Comparison of ENCODE assay signal across 26 cellular contexts in the genomic region with DNA sequence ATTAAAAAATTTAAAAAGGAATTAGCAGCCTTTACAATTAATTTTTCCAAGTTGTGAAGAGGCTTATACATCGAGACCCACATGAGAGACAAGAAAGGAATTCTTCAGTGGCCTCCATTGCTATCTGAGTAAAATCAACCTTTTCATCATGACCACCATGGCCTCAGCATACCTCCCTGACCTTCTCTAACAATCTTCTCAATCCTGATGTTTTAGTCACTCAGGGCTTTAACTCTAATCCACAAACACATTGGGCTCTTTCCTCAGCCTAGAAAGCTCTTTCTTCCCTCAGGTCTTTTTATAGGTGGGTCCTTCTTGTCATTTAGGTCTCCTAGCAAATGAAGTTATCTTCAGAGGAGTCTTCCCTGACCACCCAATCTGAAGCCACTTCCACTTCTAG. TPM values are rescaled to one million over a fixed set of nuclear protein-coding genes. Genes with fewer than 3 reads are reported as not detected.
DNase-seq lines count a peak whose midpoint lies in the region; ATAC-seq, FAIRE-seq and TF ChIP-seq lines count a peak whose summit lies in the region.
"Had no signal": no experiment of that assay in that cellular context is flagged by ENCODE, and none has a peak within 500 bp of the region (broad histone marks: within the 10 kb centered on the region; RNA-seq: fewer than 3 reads in every experiment).

No MANE protein-coding gene starts in this region.

- H3K4me3 ChIP-seq in GM12878 (no peak overlapping the region), gastrocnemius medialis (no peak overlapping the region)
- H3K4me3 ChIP-seq: adrenal gland, cardiac muscle cell, hepatocyte, MG63, Peyer's patch, upper lobe of left lung had no signal

- H3K27ac ChIP-seq in GM12878 (ENCODE audit: control insufficient read depth, insufficient read depth) (no peak overlapping the region), gastrocnemius medialis (peak overlapping the region; percentile 84 to 85 (median 84))
- H3K27ac ChIP-seq: adrenal gland, C4-2B, cardiac muscle cell, hepatocyte, neutrophil, Peyer's patch, VCaP had no signal

- RAD21 ChIA-PET in GM12878 (lab: Charles Lee; ENCODE audit: unreplicated experiment): interaction anchor here (0.6 to 1.1 kb wide), 4 partner anchors 14 to 65 kb away, joined by 3 read pairs; partner anchors contain the start of gene SPOP

- H3K9me3 ChIP-seq in GM12878 (replicated peaks; ENCODE audit: control insufficient read depth, insufficient read depth, low read length) (no peaks in the 10 kb centered on the region), gastrocnemius medialis (no peaks in the 10 kb centered on the region)
- H3K9me3 ChIP-seq: adrenal gland, MG63, neutrophil, Peyer's patch, upper lobe of left lung had no signal

- no peak for TF ChIP-seq RAD21 in GM12878 (IDR thresholded peaks at IDR 0.05; ENCODE audit: insufficient read depth, low read depth, low read length)

- TF ChIP-seq CTCF in GM12878 (IDR thresholded peaks at IDR 0.05 in 2 of 3, conservative IDR thresholded peaks at IDR 0.05 in 1 of 3; ENCODE audit: control insufficient read depth in 2 of 3, extremely low read depth in 1 of 3, insufficient read depth in 1 of 3, low read depth in 3 of 3, low read length in 3 of 3) (no peak), gastrocnemius medialis (IDR thresholded peaks at IDR 0.05 in 4 of 5, conservative IDR thresholded peaks at IDR 0.05 in 1 of 5) (no peak)

- H3K9ac ChIP-seq in GM12878 (ENCODE audit: control insufficient read depth, insufficient read depth, low read length): no peak overlapping the region

- DNase-seq in AG08395 (ENCODE audit: low spot score) (peak; percentile 12), ELR (ENCODE audit: low read depth) (peak; percentile 35), GM12878 (ENCODE audit: low read depth, low spot score) (no peak), gastrocnemius medialis (no peak), NCI-H2171 treated with DMSO at 0.1 percent for 48 hours (lab: John Stamatoyannopoulos, UW) (no peak), NCI-H524 treated with DMSO at 0.1 percent for 48 hours (lab: John Stamatoyannopoulos, UW) (no peak)
- DNase-seq: activated CD4-positive, alpha-beta T cell treated with anti-CD3 and anti-CD28 coated beads, Interleukin-2, amount 50 U/mL, for 1 hour; activated effector memory CD4-positive, alpha-beta T cell treated with Interleukin-2 at 50 U/mL for 16 hours; adrenal gland; HCEC 1CT; MG63; NCI-H1417 treated with DMSO at 0.1 percent for 48 hours; NCI-H2107; NCI-H510A treated with DMSO at 0.1 percent for 48 hours; NK-92 treated with Interleukin-12 subunit alpha and Interleukin-12 subunit beta, amount 100 ng/mL, for 24 hours; Peyer's patch; stimulated activated naive CD8-positive, alpha-beta T cell treated with anti-CD3 and anti-CD28 coated beads, Interleukin-15, amount 100 ng/mL, for 72 hours; upper lobe of left lung had no signal

- H4K20me1 ChIP-seq in GM12878 (ENCODE audit: control insufficient read depth, insufficient read depth): no peaks in the 10 kb centered on the region

- TF ChIP-seq EP300 in GM12878 (IDR thresholded peaks at IDR 0.05; ENCODE audit: borderline replicate concordance in 1 of 2, control insufficient read depth in 1 of 2, low read depth in 2 of 2, low read length in 2 of 2): no peak

- no peak overlapping the region for H3K4me2 ChIP-seq in GM12878 (ENCODE audit: control insufficient read depth, insufficient read depth)
- H3K4me2 ChIP-seq: hepatocyte had no signal

- WGBS in GM12878 (ENCODE audit: insufficient coverage, insufficient replicate concordance, low lambda C conversion rate, missing lambda C conversion rate): 100% methylated on average over 1 of the region's 1 CpG

- TF ChIP-seq POLR2A in GM12878 (IDR thresholded peaks at IDR 0.05; ENCODE audit: low read depth, low read length) (no peak), gastrocnemius medialis (IDR thresholded peaks at IDR 0.05) (no peak)

- ATAC-seq in GM12878: no peak
- no peak for ATAC-seq in gastrocnemius medialis
- no peak for ATAC-seq in HG02623 (IDR thresholded peaks at IDR 0.05; ENCODE audit: unreplicated experiment)
- ATAC-seq: stimulated activated naive CD8-positive, alpha-beta T cell treated with anti-CD3 and anti-CD28 coated beads, Interleukin-15, amount 100 ng/mL, for 72 hours had no signal

- in situ Hi-C loops in GM12878 (cut with MboI) (no loop called here), gastrocnemius medialis (cut with MboI; ENCODE audit: low sequenced_read_pairs in 4 of 4) (no loop called here)

- no peak overlapping the region for H2AFZ ChIP-seq in GM12878 (ENCODE audit: control insufficient read depth, low read depth, low read length)
- H2AFZ ChIP-seq: hepatocyte had no signal

- SMC1A ChIA-PET in GM12878 (lab: Charles Lee; ENCODE audit: uncharacterized antibody, unreplicated experiment): interaction anchor here (1.0 to 5.6 kb wide), 6 partner anchors 15 to 64 kb away, joined by 3 to 53 read pairs (median 5); no protein-coding TSS in a partner anchor

- H3K27me3 ChIP-seq in GM12878 (replicated peaks in 1 of 2; ENCODE audit: control insufficient read depth in 2 of 2, insufficient read depth in 2 of 2, low read length in 1 of 2): no peaks in the 10 kb centered on the region
- no peaks in the 10 kb centered on the region for H3K27me3 ChIP-seq in gastrocnemius medialis
- H3K27me3 ChIP-seq: adrenal gland, cardiac muscle cell, hepatocyte, MG63, neutrophil, Peyer's patch, upper lobe of left lung had no signal

- no peaks in the 10 kb centered on the region for H3K4me1 ChIP-seq in GM12878 (ENCODE audit: control insufficient read depth, insufficient read depth, low read length)
- H3K4me1 ChIP-seq in gastrocnemius medialis: peaks cover 80 to 94% of the 10 kb centered on the region in 2 donors

- BruUV-seq in GM12878 (replicated peaks; lab: Mats Ljungman, UMichigan): no TSS peak

- FAIRE-seq in GM12878 (lab: Jason Lieb, UNC): peak; percentile 23
- FAIRE-seq: keratinocyte had no signal

- POLR2A ChIA-PET in GM12878 (lab: Charles Lee): interaction anchor here (0.6 to 1.6 kb wide), 4 partner anchors 13 to 45 kb away, joined by 3 to 18 read pairs (median 6); no protein-coding TSS in a partner anchor

- peaks cover 26% of the 10 kb centered on the region for H3K79me2 ChIP-seq in GM12878 (ENCODE audit: control insufficient read depth, insufficient read depth, low read length)

- H3K36me3 ChIP-seq in GM12878 (ENCODE audit: control insufficient read depth in 2 of 2, insufficient read depth in 2 of 2, low read length in 1 of 2): 0 out of 4 replicates have a peak, but pooled peaks cover 0 to 3% of the 10 kb centered on the region in 2 experiments
- no peaks in the 10 kb centered on the region for H3K36me3 ChIP-seq in gastrocnemius medialis
- H3K36me3 ChIP-seq: adrenal gland, cardiac muscle cell, Peyer's patch, upper lobe of left lung had no signal

- CTCF ChIA-PET in GM12878 (lab: Yijun Ruan, JAX): interaction anchor here (0.9 to 2.0 kb wide), 4 partner anchors 15 to 75 kb away, joined by 3 to 9 read pairs (median 6); no protein-coding TSS in a partner anchor

- intact Hi-C loops in GM12878 (cut with micrococcal nuclease; ENCODE audit: unreplicated experiment): no loop called here
- intact Hi-C loops in gastrocnemius medialis (cut with DNase I; ENCODE audit: low total_unique reads): loop anchor here (5.0 kb wide), 1 partner anchor 46 kb away; the partner anchor contains the start of gene SPOP

TF ChIP-seq in GM12878, 131 proteins besides CTCF, POLR2A, EP300 and RAD21:
- TF ChIP-seq DPF2 (IDR thresholded peaks at IDR 0.05): no peak

RNA-seq across cellular contexts. Expression of gene SPOP, which starts 46.4 kb away (rescaled TPM):
- 86.4 and 107 TPM in 2 replicates for total RNA-seq in GM12878 (2013; cell fraction: nucleolus; rRNA removed)
- total RNA-seq in GM12878 (2014; rRNA removed) (56.7 and 64.0 TPM in 2 replicates), GM12878 (2014; rRNA removed; fragmentation: Illumina TruSeq; extraction: Trizol) (39.5 and 39.9 TPM in 2 replicates), GM12878 (2021) (45.8 and 50.1 TPM in 2 replicates), gastrocnemius medialis (10 to 100 TPM; 27.5 to 57.5 (median 53.5) TPM)
- polyA plus RNA-seq in GM12878 (2011; ENCODE audit: low read depth): 22.3 TPM
- polyA plus RNA-seq in GM12878 (2011; rRNA removed) (55.8 and 80.4 TPM in 2 replicates), GM12878 (2014; fragmentation: Illumina TruSeq; extraction: Trizol) (41.6 and 45.4 TPM in 2 replicates), GM12878 (2014; fragmentation: Nextera tagmentation; extraction: Ambion mirVana) (10 to 100 TPM; 35.1 to 39.0 TPM), GM12878 (2014; rRNA removed) (34.5 and 43.7 TPM in 2 replicates), GM12878 (2016; fragmentation: Nextera tagmentation; extraction: Ambion mirVana) (10 to 100 TPM; 65.9 to 76.3 TPM)
- 55.1 and 82.5 TPM in 2 replicates for polyA plus RNA-seq in GM12878 (2011; cell fraction: cytosol; rRNA removed)
- 50.5 and 54.2 TPM in 2 replicates for polyA plus RNA-seq in GM12878 (2011; cell fraction: nucleus; rRNA removed)
- 26.3 and 35.4 TPM in 2 replicates for polyA plus RNA-seq in GM12878 (2012)
- polyA minus RNA-seq in GM12878 (2011; rRNA and poly(A)+ RNA removed): 65.1 and 93.8 TPM in 2 replicates
- polyA minus RNA-seq in GM12878 (2011; cell fraction: cytosol; rRNA and poly(A)+ RNA removed): 34.7 and 42.1 TPM in 2 replicates
- 27.9 and 43.3 TPM in 2 replicates for polyA minus RNA-seq in GM12878 (2011; cell fraction: nucleus; rRNA and poly(A)+ RNA removed)

RNA-seq across cellular contexts. Expression of gene NXPH3, which starts 55.8 kb away (rescaled TPM):
- 1.8 and 3.5 TPM in 2 replicates for total RNA-seq in GM12878 (2013; cell fraction: nucleolus; rRNA removed)
- under 0.01 and 0.34 TPM in 2 replicates for total RNA-seq in GM12878 (2014; rRNA removed)
- total RNA-seq in GM12878 (2014; rRNA removed; fragmentation: Illumina TruSeq; extraction: Trizol): 0.05 and 0.13 TPM in 2 replicates
- total RNA-seq in GM12878 (2021): 0.11 and 0.13 TPM in 2 replicates
- 0.33 TPM for polyA plus RNA-seq in GM12878 (2011; ENCODE audit: low read depth)
- 0.17 and 0.35 TPM in 2 replicates for polyA plus RNA-seq in GM12878 (2011; rRNA removed)
- polyA plus RNA-seq in GM12878 (2011; cell fraction: cytosol; rRNA removed): 0.27 and 0.37 TPM in 2 replicates
- polyA plus RNA-seq in GM12878 (2011; cell fraction: nucleus; rRNA removed): 0.28 and 0.42 TPM in 2 replicates
- polyA plus RNA-seq in GM12878 (2012): 0.34 and 0.45 TPM in 2 replicates
- 0.10 and 0.12 TPM in 2 replicates for polyA plus RNA-seq in GM12878 (2014; fragmentation: Illumina TruSeq; extraction: Trizol)
- not detected for polyA plus RNA-seq in GM12878 (2014; fragmentation: Nextera tagmentation; extraction: Ambion mirVana)
- polyA plus RNA-seq in GM12878 (2014; rRNA removed): 0.09 and 0.19 TPM in 2 replicates
- polyA plus RNA-seq in GM12878 (2016; fragmentation: Nextera tagmentation; extraction: Ambion mirVana): under 1 TPM; 0.08 to 0.12 TPM
- 0.29 and 0.31 TPM in 2 replicates for polyA minus RNA-seq in GM12878 (2011; rRNA and poly(A)+ RNA removed)
- not detected in 2 replicates for polyA minus RNA-seq in GM12878 (2011; cell fraction: cytosol; rRNA and poly(A)+ RNA removed)
- 0.12 and 0.67 TPM in 2 replicates for polyA minus RNA-seq in GM12878 (2011; cell fraction: nucleus; rRNA and poly(A)+ RNA removed)
- 1 to 10 TPM; 1.3 to 3.0 (median 1.7) TPM for total RNA-seq in gastrocnemius medialis
- total RNA-seq: T-helper 1 cell treated with Interleukin-12 subunit alpha and Interleukin-12 subunit beta and Interleukin-4 antibody, amounts not matched to agents 30 ng/mL and 1 ng/mL, for 36 hours had no signal

Comparison
In these comparisons a context has a peak if more than half of its experiments do, and no peak if none do; other contexts are left out.
1. DNase-seq: peak in AG08395 (single experiment) and ELR (single experiment); none in GM12878 (single experiment), gastrocnemius medialis (0 of 2), NCI-H2171 treated with DMSO at 0.1 percent for 48 hours (single experiment) and NCI-H524 treated with DMSO at 0.1 percent for 48 hours (single experiment).